ENCODE assay signal across 8 cellular contexts in genomic region chr13:106533940-106534843, GRCh38. TPM values are rescaled to one million over a fixed set of nuclear protein-coding genes. Genes with fewer than 3 reads are reported as not detected.
DNase-seq lines count a peak whose midpoint lies in the region; ATAC-seq and TF ChIP-seq lines count a peak whose summit lies in the region.

No MANE protein-coding gene starts in this region.

- peaks cover 39% of the 10 kb centered on the region for H3K27me3 ChIP-seq in HUES48 (ENCODE audit: control insufficient read depth, insufficient read depth, low read length)

- peaks cover 49% of the 10 kb centered on the region for H3K4me1 ChIP-seq in HUES48 (ENCODE audit: control insufficient read depth, insufficient read depth, low read length)

- peaks cover 15% of the 10 kb centered on the region for H3K4me1 Mint-ChIP-seq in activated CD4-positive, alpha-beta T cell treated with anti-CD3 and anti-CD28 coated beads, Interleukin-2, amount 10 ng/mL, durations not matched to agents 24 days and 14 days
- H3K4me1 Mint-ChIP-seq in stimulated activated memory B cell treated with anti-CD40 and anti-IgM and Interleukin-4, amounts not matched to agents 10 μg/mL and 1 μg/mL and 100 μg/mL, for 72 hours: peaks cover 21% of the 10 kb centered on the region

- TF ChIP-seq POLR2A in lower leg skin (IDR thresholded peaks at IDR 0.05): no peak

- peaks cover 49% of the 10 kb centered on the region for H3K27me3 Mint-ChIP-seq in activated CD4-positive, alpha-beta T cell treated with anti-CD3 and anti-CD28 coated beads, Interleukin-2, amount 10 ng/mL, durations not matched to agents 24 days and 14 days
- peaks cover 40% of the 10 kb centered on the region for H3K27me3 Mint-ChIP-seq in stimulated activated memory B cell treated with anti-CD40 and anti-IgM and Interleukin-4, amounts not matched to agents 10 μg/mL and 1 μg/mL and 100 μg/mL, for 72 hours

- no peaks in the 10 kb centered on the region for H3K9me3 ChIP-seq in HUES48 (ENCODE audit: control insufficient read depth, insufficient read depth, low read length)

- H3K27ac ChIP-seq in HUES48 (ENCODE audit: low read depth, low read length): peak overlapping the region; percentile 21

- peak overlapping the region; percentile 82 for H3K4me3 Mint-ChIP-seq in activated CD4-positive, alpha-beta T cell treated with anti-CD3 and anti-CD28 coated beads, Interleukin-2, amount 10 ng/mL, durations not matched to agents 24 days and 14 days
- peak overlapping the region; percentile 81 for H3K4me3 Mint-ChIP-seq in stimulated activated memory B cell treated with anti-CD40 and anti-IgM and Interleukin-4, amounts not matched to agents 10 μg/mL and 1 μg/mL and 100 μg/mL, for 72 hours

- intact Hi-C loops in activated CD4-positive, alpha-beta T cell treated with anti-CD3 and anti-CD28 coated beads, Interleukin-2, amount 10 ng/mL, durations not matched to agents 24 days and 14 days (cut with micrococcal nuclease): loop anchor here (2.0 to 10.0 kb wide), 2 partner anchors 27 to 1119 kb away; no protein-coding TSS in a partner anchor
- intact Hi-C loops in lower leg skin (cut with DNase I; ENCODE audit: low total_unique reads): loop anchor here (10.0 kb wide), 2 partner anchors 1759 to 1969 kb away; no protein-coding TSS in a partner anchor

- 1 to 2% methylated on average over 46 to 64 of the region's 89 CpGs for WGBS in lower leg skin, 2 donors

- H3K27ac Mint-ChIP-seq in activated CD4-positive, alpha-beta T cell treated with anti-CD3 and anti-CD28 coated beads, Interleukin-2, amount 10 ng/mL, durations not matched to agents 24 days and 14 days: no peak overlapping the region
- no peak overlapping the region for H3K27ac Mint-ChIP-seq in stimulated activated memory B cell treated with anti-CD40 and anti-IgM and Interleukin-4, amounts not matched to agents 10 μg/mL and 1 μg/mL and 100 μg/mL, for 72 hours

- H3K9ac ChIP-seq in HUES48 (ENCODE audit: low read depth, low read length): no peak overlapping the region; the same call in 1 of the 2 replicates

- H3K9me3 Mint-ChIP-seq in activated CD4-positive, alpha-beta T cell treated with anti-CD3 and anti-CD28 coated beads, Interleukin-2, amount 10 ng/mL, durations not matched to agents 24 days and 14 days: no peaks in the 10 kb centered on the region
- no peaks in the 10 kb centered on the region for H3K9me3 Mint-ChIP-seq in stimulated activated memory B cell treated with anti-CD40 and anti-IgM and Interleukin-4, amounts not matched to agents 10 μg/mL and 1 μg/mL and 100 μg/mL, for 72 hours

- DNase-seq in C1 segment of cervical spinal cord (lab: John Stamatoyannopoulos, UW) (peak in 9 of 14 donors; percentile 19 to 66 (median 49)), ecto neural progenitor cell (ENCODE audit: low spot score) (peak; percentile 70), lower leg skin (ENCODE audit: low spot score in 2 of 2) (peak in 1 of 2 donors; percentile 89)
- DNase-seq in activated CD4-positive, alpha-beta T cell treated with anti-CD3 and anti-CD28 coated beads, Interleukin-2, amount 10 ng/mL, durations not matched to agents 24 days and 14 days: peak; percentile 72

- no peaks in the 10 kb centered on the region for H3K36me3 ChIP-seq in HUES48 (ENCODE audit: control insufficient read depth, insufficient read depth, low read length)

- TF ChIP-seq CTCF in lower leg skin (IDR thresholded peaks at IDR 0.05): no peak

- peak overlapping the region; percentile 72 for H3K4me3 ChIP-seq in HUES48 (ENCODE audit: low read depth, low read length)
- H3K4me3 ChIP-seq in lower leg skin (ENCODE audit: low read depth, poor library complexity, severe bottlenecking): peak overlapping the region; percentile 58

- H3K36me3 Mint-ChIP-seq in activated CD4-positive, alpha-beta T cell treated with anti-CD3 and anti-CD28 coated beads, Interleukin-2, amount 10 ng/mL, durations not matched to agents 24 days and 14 days (ENCODE audit: low read depth): no peaks in the 10 kb centered on the region
- H3K36me3 Mint-ChIP-seq in stimulated activated memory B cell treated with anti-CD40 and anti-IgM and Interleukin-4, amounts not matched to agents 10 μg/mL and 1 μg/mL and 100 μg/mL, for 72 hours: no peaks in the 10 kb centered on the region

- ATAC-seq in stimulated activated memory B cell treated with anti-CD40 and anti-IgM and Interleukin-4, amounts not matched to agents 10 μg/mL and 1 μg/mL and 100 μg/mL, for 72 hours: no peak
- ATAC-seq in GM21360 (IDR thresholded peaks at IDR 0.05; ENCODE audit: unreplicated experiment): no peak
- ATAC-seq in HG02870 (IDR thresholded peaks at IDR 0.05; ENCODE audit: unreplicated experiment): no peak

RNA-seq across cellular contexts. Expression of gene EFNB2, which starts 1.3 kb away (rescaled TPM):
- 0.24 and 0.30 TPM in 2 replicates for total RNA-seq in activated CD4-positive, alpha-beta T cell treated with anti-CD3 and anti-CD28 coated beads, Interleukin-2, amount 10 ng/mL, durations not matched to agents 24 days and 14 days
- 10 to 100 TPM; 12.1 to 41.3 (median 26.4) TPM for total RNA-seq in lower leg skin

RNA-seq across cellular contexts. Expression of gene ARGLU1, which starts 33.7 kb away (rescaled TPM):
- 86.6 and 96.8 TPM in 2 replicates for total RNA-seq in activated CD4-positive, alpha-beta T cell treated with anti-CD3 and anti-CD28 coated beads, Interleukin-2, amount 10 ng/mL, durations not matched to agents 24 days and 14 days
- 10 to 100 TPM; 44.7 to 73.0 (median 48.4) TPM for total RNA-seq in lower leg skin

Comparison
In these comparisons a context has a peak if more than half of its experiments do, and no peak if none do; other contexts are left out.
1. RNA of gene EFNB2, which starts 1.3 kb away (total RNA-seq): 12.1 to 41.3 TPM in lower leg skin; 0.24 to 0.30 TPM in activated CD4-positive, alpha-beta T cell treated with anti-CD3 and anti-CD28 coated beads, Interleukin-2, amount 10 ng/mL, durations not matched to agents 24 days and 14 days; every median in the first group is over 10 times any median in the second.